25 cellular contexts compared by ENCODE assay signal in the genomic region with DNA sequence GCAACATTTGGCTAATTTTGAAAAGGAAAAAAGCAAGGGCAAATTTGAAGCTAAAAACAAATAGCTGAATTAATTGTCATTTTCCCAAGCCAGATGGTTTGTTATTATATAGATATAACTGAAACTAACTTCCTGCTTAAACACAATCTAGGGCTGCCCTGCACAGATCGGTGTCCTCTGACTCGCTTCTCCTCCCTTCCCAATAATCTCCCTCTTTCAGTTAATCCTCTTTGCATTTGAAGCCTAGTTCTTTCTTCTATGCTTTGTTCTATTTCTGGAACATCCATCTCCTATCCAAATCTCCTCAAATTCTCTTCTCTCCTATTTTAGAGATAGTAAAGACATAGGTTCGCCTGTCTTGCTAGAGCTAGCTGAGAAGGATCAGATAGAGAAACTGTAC.
DNase-seq lines count a peak whose midpoint lies in the region; ATAC-seq and TF ChIP-seq lines count a peak whose summit lies in the region.
"Had no signal": no experiment of that assay in that cellular context is flagged by ENCODE, and none has a peak within 500 bp of the region (broad histone marks: within the 10 kb centered on the region; RNA-seq: fewer than 3 reads in every experiment).

No MANE protein-coding gene starts in this region.

- H3K27me3 Mint-ChIP-seq in neural progenitor cell (ENCODE audit: insufficient read depth, low read depth) (no peaks in the 10 kb centered on the region), immature natural killer cell (ENCODE audit: low read depth in 3 of 3) (peaks cover 0 to 1% (median 0%) of the 10 kb centered on the region in 3 donors)
- H3K27me3 Mint-ChIP-seq: B cell; stimulated activated naive CD8-positive, alpha-beta T cell treated with anti-CD3 and anti-CD28 coated beads, Interleukin-15, Interleukin-2, amounts not matched to agents 100 ng/mL and 50 ng/mL, for 24 hours had no signal

- TF ChIP-seq POLR2A in heart left ventricle (IDR thresholded peaks at IDR 0.05), result no peak

- peak overlapping the region; percentile 42 for H3K4me2 ChIP-seq in neural progenitor cell
- H3K4me2 ChIP-seq: A549 had no signal

- H3K9me3 Mint-ChIP-seq in neural progenitor cell (no peaks in the 10 kb centered on the region), immature natural killer cell (peaks cover 0 to 6% (median 0%) of the 10 kb centered on the region in 6 donors)
- H3K9me3 Mint-ChIP-seq: activated naive CD4-positive, alpha-beta T cell treated with anti-CD3 and anti-CD28 coated beads for 36 hours; CD8-positive, alpha-beta T cell; stimulated activated naive CD8-positive, alpha-beta T cell treated with anti-CD3 and anti-CD28 coated beads, Interleukin-15, Interleukin-2, amounts not matched to agents 100 ng/mL and 50 ng/mL, for 24 hours had no signal

- peak overlapping the region; percentile 30 for H3K4me3 ChIP-seq in right cardiac atrium (ENCODE audit: low read length)
- H3K4me3 ChIP-seq in heart left ventricle, result peak overlapping the region in 1 of 12 donors; percentile 21
- no peak overlapping the region for H3K4me3 ChIP-seq in neural progenitor cell
- H3K4me3 ChIP-seq: A549, SJSA1 had no signal

- H3K79me2 ChIP-seq in neural progenitor cell (ENCODE audit: low read depth), result no peaks in the 10 kb centered on the region

- no peak overlapping the region for H3K27ac ChIP-seq in right cardiac atrium (ENCODE audit: low read length)
- peak overlapping the region in 3 of 12 donors; percentile 41 to 51 (median 49) for H3K27ac ChIP-seq in heart left ventricle
- no peak overlapping the region for H3K27ac ChIP-seq in neural progenitor cell
- H3K27ac ChIP-seq: A549, SJSA1 had no signal

- ATAC-seq in right cardiac atrium (no peak), heart left ventricle (no peak)
- ATAC-seq: A549; CD8-positive, alpha-beta T cell had no signal

- 48% methylated on average over 3 of the region's 3 CpGs for WGBS in right cardiac atrium
- 53 to 62% (median 58%) methylated on average over 3 of the region's 3 CpGs for WGBS in heart left ventricle, 4 donors

- H3K27me3 ChIP-seq in right cardiac atrium (ENCODE audit: control insufficient read depth, insufficient read depth), result no peaks in the 10 kb centered on the region
- no peaks in the 10 kb centered on the region for H3K27me3 ChIP-seq in heart left ventricle
- H3K27me3 ChIP-seq in neural progenitor cell, result no peaks in the 10 kb centered on the region
- H3K27me3 ChIP-seq: SJSA1 had no signal

- H3K4me1 ChIP-seq in right cardiac atrium (ENCODE audit: control insufficient read depth, insufficient read depth, low read length) (peaks cover 7% of the 10 kb centered on the region), heart left ventricle (peaks cover 0 to 58% (median 21%) of the 10 kb centered on the region in 12 donors), neural progenitor cell (peaks cover 18% of the 10 kb centered on the region)
- H3K4me1 ChIP-seq: A549 had no signal

- no peak overlapping the region for H3K27ac Mint-ChIP-seq in neural progenitor cell
- H3K27ac Mint-ChIP-seq in immature natural killer cell, result no peak overlapping the region
- H3K27ac Mint-ChIP-seq: activated naive CD4-positive, alpha-beta T cell treated with anti-CD3 and anti-CD28 coated beads for 36 hours; B cell; CD8-positive, alpha-beta T cell; progenitor cell of endocrine pancreas; stimulated activated naive CD8-positive, alpha-beta T cell treated with anti-CD3 and anti-CD28 coated beads, Interleukin-15, Interleukin-2, amounts not matched to agents 100 ng/mL and 50 ng/mL, for 24 hours had no signal

- TF ChIP-seq CTCF in heart left ventricle (IDR thresholded peaks at IDR 0.05), result no peak
- TF ChIP-seq CTCF in neural progenitor cell (IDR thresholded peaks at IDR 0.05), result no peak

- peaks cover 0 to 15% (median 0%) of the 10 kb centered on the region in 9 donors for H3K36me3 ChIP-seq in heart left ventricle
- H3K36me3 ChIP-seq in neural progenitor cell, result no peaks in the 10 kb centered on the region
- H3K36me3 ChIP-seq: SJSA1 had no signal

- DNase-seq in right cardiac atrium, result no peak
- DNase-seq in heart left ventricle, result no peak
- DNase-seq in OCI-M1 (lab: John Stamatoyannopoulos, UW), result peak; percentile 30
- no peak for DNase-seq in neural progenitor cell (ENCODE audit: low spot score)
- DNase-seq in SHP77 (lab: John Stamatoyannopoulos, UW), result no peak
- DNase-seq in iPS-NIHi11 (ENCODE audit: low spot score), result no peak
- DNase-seq in immature natural killer cell, result no peak
- DNase-seq in NCI-H2107 treated with DMSO at 0.1 percent for 48 hours (lab: John Stamatoyannopoulos, UW; ENCODE audit: unreplicated experiment), result no peak
- DNase-seq: activated CD4-positive, alpha-beta T cell treated with anti-CD3 and anti-CD28 coated beads, Interleukin-2, amount 50 U/mL, for 4 hours; activated naive CD4-positive, alpha-beta T cell treated with anti-CD3 and anti-CD28 coated beads for 36 hours; CD8-positive, alpha-beta T cell; DMS53; effector CD4-positive, alpha-beta T cell; GDM1; glutamatergic neuron; KBM-7; mammary epithelial cell; NCI-H1436 treated with DMSO at 0.1 percent for 48 hours; NCI-H2171; NCI-H526 had no signal

- H3K4me1 Mint-ChIP-seq in neural progenitor cell, result peaks cover 9% of the 10 kb centered on the region
- H3K4me1 Mint-ChIP-seq in immature natural killer cell, result no peaks in the 10 kb centered on the region
- H3K4me1 Mint-ChIP-seq: B cell had no signal

- H2AFZ ChIP-seq in neural progenitor cell (replicated peaks), result no peak overlapping the region

- no peak overlapping the region for H3K9ac ChIP-seq in neural progenitor cell

- no peaks in the 10 kb centered on the region for H3F3A ChIP-seq in neural progenitor cell (ENCODE audit: low read depth)

- H4K20me1 ChIP-seq in neural progenitor cell (ENCODE audit: low read depth), result no peaks in the 10 kb centered on the region

- no peaks in the 10 kb centered on the region for H3K9me3 ChIP-seq in right cardiac atrium (ENCODE audit: control insufficient read depth, low read length)
- no peaks in the 10 kb centered on the region for H3K9me3 ChIP-seq in heart left ventricle
- no peaks in the 10 kb centered on the region for H3K9me3 ChIP-seq in neural progenitor cell (ENCODE audit: low read depth)
- H3K9me3 ChIP-seq: A549, SJSA1 had no signal

- intact Hi-C loops in right cardiac atrium (cut with DNase I) (no loop called here), heart left ventricle (cut with DNase I) (no loop called here)

- H3K4me3 Mint-ChIP-seq in neural progenitor cell (no peak overlapping the region), immature natural killer cell (no peak overlapping the region)
- H3K4me3 Mint-ChIP-seq: activated naive CD4-positive, alpha-beta T cell treated with anti-CD3 and anti-CD28 coated beads for 36 hours; B cell; CD8-positive, alpha-beta T cell; stimulated activated naive CD8-positive, alpha-beta T cell treated with anti-CD3 and anti-CD28 coated beads, Interleukin-15, Interleukin-2, amounts not matched to agents 100 ng/mL and 50 ng/mL, for 24 hours had no signal

- no peaks in the 10 kb centered on the region for H3K36me3 Mint-ChIP-seq in neural progenitor cell
- no peaks in the 10 kb centered on the region for H3K36me3 Mint-ChIP-seq in immature natural killer cell
- H3K36me3 Mint-ChIP-seq: CD8-positive, alpha-beta T cell had no signal
